In the genomic region with DNA sequence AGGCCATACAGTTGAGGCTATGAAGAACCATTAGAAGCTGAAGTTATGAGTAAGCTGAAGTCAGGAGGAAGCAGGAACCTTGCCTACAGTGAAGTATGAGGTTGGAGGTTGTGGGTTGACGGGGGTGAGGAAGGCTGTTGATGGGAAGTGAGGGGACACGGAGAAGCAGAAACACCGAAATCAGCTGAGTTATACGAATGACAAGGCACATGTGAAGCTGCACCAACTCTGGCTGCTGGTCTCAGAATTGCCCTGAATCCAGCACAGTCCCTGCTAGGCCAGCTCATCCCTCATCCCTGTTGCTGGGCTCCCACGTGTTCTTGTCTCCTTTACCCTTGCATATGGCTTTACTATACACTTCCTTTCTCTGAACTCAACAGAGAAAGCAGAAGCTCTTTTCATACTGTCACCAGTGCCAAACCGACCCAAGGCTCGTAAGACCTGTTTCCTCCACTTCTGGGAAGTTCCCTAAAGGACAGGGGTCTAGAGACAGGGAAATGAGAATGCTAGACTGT, we compare ENCODE assay signal across 17 cellular contexts. TPM values are rescaled to one million over a fixed set of nuclear protein-coding genes. Genes with fewer than 3 reads are reported as not detected.
DNase-seq lines count a peak whose midpoint lies in the region; ATAC-seq and TF ChIP-seq lines count a peak whose summit lies in the region.
"Had no signal": no experiment of that assay in that cellular context is flagged by ENCODE, and none has a peak within 500 bp of the region (broad histone marks: within the 10 kb centered on the region; RNA-seq: fewer than 3 reads in every experiment).

No MANE protein-coding gene starts in this region.

- CTCF ChIA-PET in activated CD8-positive, alpha-beta memory T cell treated with anti-CD3 and anti-CD28 coated beads, Interleukin-2, amount 10 ng/mL, durations not matched to agents 7 days and 5 days (lab: Charles Lee): interaction anchor here (0.7 to 1.9 kb wide), 5 partner anchors 8 to 476 kb away, joined by 4 to 9 read pairs (median 4); no protein-coding TSS in a partner anchor

- H3K36me3 ChIP-seq in heart right ventricle (no peaks in the 10 kb centered on the region), neutrophil (no peaks in the 10 kb centered on the region), prostate gland (no peaks in the 10 kb centered on the region)

- H3K4me1 ChIP-seq in heart right ventricle (peaks cover 0 to 19% (median 0%) of the 10 kb centered on the region in 9 donors), neutrophil (ENCODE audit: control insufficient read depth in 1 of 2, insufficient read depth in 1 of 2, low read depth in 1 of 2, low read length in 1 of 2) (peaks cover 4 to 9% of the 10 kb centered on the region in 2 experiments), prostate gland (replicated peaks) (no peaks in the 10 kb centered on the region)

- TF ChIP-seq CTCF in HL-60 (IDR thresholded peaks at IDR 0.05; ENCODE audit: insufficient read depth, low read length): no peak
- no peak for TF ChIP-seq CTCF in heart right ventricle (IDR thresholded peaks at IDR 0.05)
- TF ChIP-seq CTCF in neutrophil (IDR thresholded peaks at IDR 0.05): no peak
- TF ChIP-seq CTCF in prostate gland (IDR thresholded peaks at IDR 0.05): no peak

- no peaks in the 10 kb centered on the region for H3K27me3 ChIP-seq in HL-60 (ENCODE audit: insufficient read depth, poor library complexity, severe bottlenecking)
- no peaks in the 10 kb centered on the region for H3K27me3 ChIP-seq in heart right ventricle
- H3K27me3 ChIP-seq in neutrophil: no peaks in the 10 kb centered on the region
- no peaks in the 10 kb centered on the region for H3K27me3 ChIP-seq in prostate gland (replicated peaks; ENCODE audit: insufficient read depth)

- ATAC-seq in heart right ventricle: peak in 7 of 8 donors; percentile 33 to 77 (median 61)
- no peak for ATAC-seq in GM18517 (IDR thresholded peaks at IDR 0.05; ENCODE audit: unreplicated experiment)
- no peak for ATAC-seq in activated CD8-positive, alpha-beta memory T cell treated with anti-CD3 and anti-CD28 coated beads, Interleukin-2, amount 10 ng/mL, durations not matched to agents 7 days and 5 days

- peaks cover 12% of the 10 kb centered on the region for H3K27me3 Mint-ChIP-seq in activated CD8-positive, alpha-beta memory T cell treated with anti-CD3 and anti-CD28 coated beads, Interleukin-2, amount 10 ng/mL, durations not matched to agents 7 days and 5 days

- peak; percentile 30 to 69 for DNase-seq in HL-60 (ENCODE audit: low read depth in 1 of 2, low spot score in 1 of 2)
- DNase-seq in SIG-M5 (lab: John Stamatoyannopoulos, UW): peak; percentile 6
- DNase-seq in heart right ventricle: no peak
- no peak for DNase-seq in activated CD8-positive, alpha-beta memory T cell treated with anti-CD3 and anti-CD28 coated beads, Interleukin-2, amount 10 ng/mL, durations not matched to agents 7 days and 5 days
- no peak for DNase-seq in superior temporal gyrus (ENCODE audit: extremely low spot score)
- no peak for DNase-seq in prostate gland (ENCODE audit: low spot score)
- DNase-seq: activated gamma-delta T cell treated with Interleukin-2 at 50 U/mL for 16 hours, DMS53, mesendoderm, NCI-H2029, NCI-H69, SHP77 treated with DMSO at 0.1 percent for 48 hours had no signal

- no peak overlapping the region for H3K27ac Mint-ChIP-seq in activated CD8-positive, alpha-beta memory T cell treated with anti-CD3 and anti-CD28 coated beads, Interleukin-2, amount 10 ng/mL, durations not matched to agents 7 days and 5 days

- H3K9me3 ChIP-seq in heart right ventricle (no peaks in the 10 kb centered on the region), neutrophil (no peaks in the 10 kb centered on the region), prostate gland (no peaks in the 10 kb centered on the region)

- intact Hi-C loops in heart right ventricle (cut with DNase I) (no loop called here), prostate gland (cut with DNase I) (no loop called here)

- no peak overlapping the region for H3K4me3 Mint-ChIP-seq in activated CD8-positive, alpha-beta memory T cell treated with anti-CD3 and anti-CD28 coated beads, Interleukin-2, amount 10 ng/mL, durations not matched to agents 7 days and 5 days

- no peaks in the 10 kb centered on the region for H3K36me3 Mint-ChIP-seq in activated CD8-positive, alpha-beta memory T cell treated with anti-CD3 and anti-CD28 coated beads, Interleukin-2, amount 10 ng/mL, durations not matched to agents 7 days and 5 days

- H3K4me3 ChIP-seq in HL-60 (replicated peaks; ENCODE audit: insufficient read depth, low read length) (no peak overlapping the region), heart right ventricle (no peak overlapping the region), neutrophil (ENCODE audit: low read depth in 1 of 2, low read length in 1 of 2) (no peak overlapping the region), prostate gland (no peak overlapping the region)

- H3K4me1 Mint-ChIP-seq in activated CD8-positive, alpha-beta memory T cell treated with anti-CD3 and anti-CD28 coated beads, Interleukin-2, amount 10 ng/mL, durations not matched to agents 7 days and 5 days: peaks cover 14% of the 10 kb centered on the region

- no peaks in the 10 kb centered on the region for H3K9me3 Mint-ChIP-seq in activated CD8-positive, alpha-beta memory T cell treated with anti-CD3 and anti-CD28 coated beads, Interleukin-2, amount 10 ng/mL, durations not matched to agents 7 days and 5 days (ENCODE audit: low read depth)

- 76 to 84% methylated on average over 7 of the region's 7 CpGs for WGBS in heart right ventricle, 2 donors
- 82% methylated on average over 7 of the region's 7 CpGs for WGBS in prostate gland

- TF ChIP-seq POLR2A in prostate gland (IDR thresholded peaks at IDR 0.05): no peak

- H3K27ac ChIP-seq in HL-60 (replicated peaks) (peak overlapping the region; percentile 46), heart right ventricle (peak overlapping the region in 1 of 10 donors; percentile 57), neutrophil (peak overlapping the region; percentile 54), prostate gland (no peak overlapping the region)

RNA-seq across cellular contexts. Expression of a gene that starts 9.2 kb away (rescaled TPM):
- total RNA-seq in heart right ventricle (not detected), prostate gland (1 to 10 TPM in 1 of 2 donors, not detected in 1; 2.6 TPM)
- not detected for polyA plus RNA-seq in heart right ventricle
- not detected for total RNA-seq in activated CD8-positive, alpha-beta memory T cell treated with anti-CD3 and anti-CD28 coated beads, Interleukin-2, amount 10 ng/mL, durations not matched to agents 7 days and 5 days
- total RNA-seq: activated CD8-positive, alpha-beta memory T cell treated with anti-CD3 and anti-CD28 coated beads for 36 hours; osteocyte had no signal
- polyA plus RNA-seq: BJ had no signal

Comparison
In these comparisons a context has a peak if more than half of its experiments do, and no peak if none do; other contexts are left out.
1. DNase-seq: peak in HL-60 (2 of 2) and SIG-M5 (single experiment); none in heart right ventricle (0 of 2), activated CD8-positive, alpha-beta memory T cell treated with anti-CD3 and anti-CD28 coated beads, Interleukin-2, amount 10 ng/mL, durations not matched to agents 7 days and 5 days (single experiment), superior temporal gyrus (single experiment) and prostate gland (single experiment).
2. H3K27ac ChIP-seq: peak in HL-60 (single experiment) and neutrophil (single experiment); none in prostate gland (0 of 2).
3. ATAC-seq: peak in heart right ventricle (7 of 8); none in GM18517 (single experiment) and activated CD8-positive, alpha-beta memory T cell treated with anti-CD3 and anti-CD28 coated beads, Interleukin-2, amount 10 ng/mL, durations not matched to agents 7 days and 5 days (single experiment).